ENCODE assay signal across 20 cellular contexts in genomic region chr7:138244606-138245005, GRCh38.
"Had no signal": no experiment of that assay in that cellular context is flagged by ENCODE, and none has a peak within 500 bp of the region (broad histone marks: within the 10 kb centered on the region; RNA-seq: fewer than 3 reads in every experiment).

No MANE protein-coding gene starts in this region.

- H3K36me3 ChIP-seq: heart left ventricle had no signal

- DNase-seq: activated CD4-positive, alpha-beta T cell treated with anti-CD3 and anti-CD28 coated beads, Interleukin-2, amount 50 U/mL, for 4 hours; activated CD4-positive, CD25-positive, alpha-beta regulatory T cell treated with anti-CD3 and anti-CD28 coated beads, Interleukin-2, amount 50 U/mL, for 72 hours; activated naive CD4-positive, alpha-beta T cell; activated T-cell treated with anti-CD3 and anti-CD28 coated beads for 4 hours; anterior cingulate cortex; cerebellar nuclear complex; effector memory CD4-positive, alpha-beta T cell; foreskin melanocyte; heart left ventricle; natural killer cell; occipital lobe; right cardiac atrium; small intestine; stimulated activated naive CD8-positive, alpha-beta T cell treated with anti-CD3 and anti-CD28 coated beads, Interleukin-15, amount 100 ng/mL, for 72 hours; T-cell; T-helper 9 cell had no signal

- H3K4me3 Mint-ChIP-seq: dendritic cell treated with granulocyte-macrophage colony-stimulating factor and Interleukin-4, amounts not matched to agents 40 ng/mL and 50 ng/mL, for 4 days; natural killer cell; stimulated activated naive CD8-positive, alpha-beta T cell treated with anti-CD3 and anti-CD28 coated beads, Interleukin-15, amount 100 ng/mL, for 72 hours; T-cell had no signal

- FAIRE-seq: keratinocyte, small intestine had no signal

- H3K36me3 Mint-ChIP-seq: natural killer cell, T-cell had no signal

- H3K4me3 ChIP-seq: heart left ventricle had no signal

- ATAC-seq: heart left ventricle; natural killer cell; right cardiac atrium; stimulated activated naive CD8-positive, alpha-beta T cell treated with anti-CD3 and anti-CD28 coated beads, Interleukin-15, amount 100 ng/mL, for 72 hours; T-cell had no signal

- H3K27ac Mint-ChIP-seq: dendritic cell treated with granulocyte-macrophage colony-stimulating factor and Interleukin-4, amounts not matched to agents 40 ng/mL and 50 ng/mL, for 4 days; natural killer cell; stimulated activated naive CD8-positive, alpha-beta T cell treated with anti-CD3 and anti-CD28 coated beads, Interleukin-15, amount 100 ng/mL, for 72 hours; T-cell had no signal

- H3K27me3 ChIP-seq: heart left ventricle had no signal

- H3K27ac ChIP-seq: epithelial cell of prostate, heart left ventricle had no signal

- H3K27me3 Mint-ChIP-seq: dendritic cell treated with granulocyte-macrophage colony-stimulating factor and Interleukin-4, amounts not matched to agents 40 ng/mL and 50 ng/mL, for 4 days; progenitor cell of endocrine pancreas; stimulated activated naive CD8-positive, alpha-beta T cell treated with anti-CD3 and anti-CD28 coated beads, Interleukin-15, amount 100 ng/mL, for 72 hours had no signal

- H3K4me1 Mint-ChIP-seq: natural killer cell; stimulated activated naive CD8-positive, alpha-beta T cell treated with anti-CD3 and anti-CD28 coated beads, Interleukin-15, amount 100 ng/mL, for 72 hours; T-cell had no signal
